1 cellular context compared by ENCODE assay signal in the genomic region with DNA sequence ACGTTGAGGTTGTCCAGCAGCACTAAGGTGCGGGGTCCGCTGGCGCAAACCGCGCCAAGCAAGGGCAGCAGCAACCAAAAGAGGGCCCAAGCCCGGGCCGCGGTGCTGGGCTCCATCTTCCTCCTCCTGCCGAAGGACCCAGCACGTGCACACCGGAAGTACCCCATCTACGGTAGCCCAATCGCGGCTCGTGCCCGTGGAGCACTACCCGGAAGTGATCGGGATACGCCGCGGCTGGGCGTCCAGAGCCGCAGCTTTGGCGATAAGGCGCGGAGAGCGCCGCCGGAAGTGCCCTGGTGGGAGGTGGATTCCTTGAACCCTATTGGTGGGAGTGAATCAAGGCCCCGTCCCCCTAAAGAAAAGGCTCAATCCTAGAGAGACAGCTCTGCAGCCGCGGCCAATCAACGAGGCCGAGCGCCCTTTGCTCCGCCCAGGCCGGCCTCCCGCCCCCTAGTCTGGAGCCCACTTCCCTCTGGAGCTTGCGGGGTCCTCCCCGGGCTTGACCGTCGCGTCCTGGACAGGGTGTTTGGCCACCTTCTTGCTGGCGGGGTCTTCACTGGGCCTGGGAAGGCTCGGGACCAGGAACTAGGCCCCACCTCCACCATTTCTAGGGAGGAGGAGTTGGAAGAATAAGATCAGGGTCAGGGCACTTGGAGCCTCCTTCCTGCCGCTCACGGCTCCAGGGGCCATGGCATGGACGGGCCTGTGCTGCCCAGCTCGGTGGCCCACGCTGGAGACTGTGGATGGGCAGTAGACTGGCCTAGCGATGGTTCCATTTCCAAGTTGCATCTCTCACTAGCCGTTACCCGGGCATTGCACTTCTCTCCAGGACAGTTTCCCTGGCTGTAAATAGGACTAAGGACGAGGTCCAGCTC.
TF ChIP-seq lines count a peak whose summit lies in the region.

A gene (minus strand): TSS at position 135 of the 875 bp plus-strand sequence. CDS start 19 bp downstream, at position 116.

TF ChIP-seq in GM12878, 131 proteins besides CTCF, POLR2A, EP300 and RAD21 (continued from another document and continues in another):
- TF ChIP-seq, protein P1, sequence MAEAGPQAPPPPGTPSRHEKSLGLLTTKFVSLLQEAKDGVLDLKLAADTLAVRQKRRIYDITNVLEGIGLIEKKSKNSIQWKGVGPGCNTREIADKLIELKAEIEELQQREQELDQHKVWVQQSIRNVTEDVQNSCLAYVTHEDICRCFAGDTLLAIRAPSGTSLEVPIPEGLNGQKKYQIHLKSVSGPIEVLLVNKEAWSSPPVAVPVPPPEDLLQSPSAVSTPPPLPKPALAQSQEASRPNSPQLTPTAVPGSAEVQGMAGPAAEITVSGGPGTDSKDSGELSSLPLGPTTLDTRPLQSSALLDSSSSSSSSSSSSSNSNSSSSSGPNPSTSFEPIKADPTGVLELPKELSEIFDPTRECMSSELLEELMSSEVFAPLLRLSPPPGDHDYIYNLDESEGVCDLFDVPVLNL (IDR thresholded peaks at IDR 0.05; ENCODE audit: low read depth, low read length): no peak
- TF ChIP-seq, protein P2, sequence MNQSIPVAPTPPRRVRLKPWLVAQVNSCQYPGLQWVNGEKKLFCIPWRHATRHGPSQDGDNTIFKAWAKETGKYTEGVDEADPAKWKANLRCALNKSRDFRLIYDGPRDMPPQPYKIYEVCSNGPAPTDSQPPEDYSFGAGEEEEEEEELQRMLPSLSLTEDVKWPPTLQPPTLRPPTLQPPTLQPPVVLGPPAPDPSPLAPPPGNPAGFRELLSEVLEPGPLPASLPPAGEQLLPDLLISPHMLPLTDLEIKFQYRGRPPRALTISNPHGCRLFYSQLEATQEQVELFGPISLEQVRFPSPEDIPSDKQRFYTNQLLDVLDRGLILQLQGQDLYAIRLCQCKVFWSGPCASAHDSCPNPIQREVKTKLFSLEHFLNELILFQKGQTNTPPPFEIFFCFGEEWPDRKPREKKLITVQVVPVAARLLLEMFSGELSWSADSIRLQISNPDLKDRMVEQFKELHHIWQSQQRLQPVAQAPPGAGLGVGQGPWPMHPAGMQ (IDR thresholded peaks at IDR 0.05; ENCODE audit: borderline replicate concordance): no peak
- TF ChIP-seq WRNIP1 (IDR thresholded peaks at IDR 0.05; ENCODE audit: borderline replicate concordance, low read depth, low read length) (no peak), HCFC1 (IDR thresholded peaks at IDR 0.05; ENCODE audit: low read length) (peak; percentile 63), MEF2A (IDR thresholded peaks at IDR 0.05; ENCODE audit: insufficient read depth, low read depth, low read length) (no peak), ZNF274 (IDR thresholded peaks at IDR 0.05; ENCODE audit: insufficient read depth, insufficient read length) (no peak), SIN3A (IDR thresholded peaks at IDR 0.05; ENCODE audit: low read depth, low read length) (peak; percentile 70), SIX5 (IDR thresholded peaks at IDR 0.05; ENCODE audit: low read depth, low read length, severe bottlenecking) (peak; percentile 38), YY1 (IDR thresholded peaks at IDR 0.05; ENCODE audit: low read depth, low read length) (peak; percentile 86), TCF12 (IDR thresholded peaks at IDR 0.05; ENCODE audit: low read depth, low read length) (0 out of 2 replicates have a peak, but pooled peaks have one; percentile 50), FOXM1 (IDR thresholded peaks at IDR 0.05; ENCODE audit: low read depth, low read length) (no peak), ESRRA (IDR thresholded peaks at IDR 0.05; ENCODE audit: low read length) (no peak), ZSCAN29 (IDR thresholded peaks at IDR 0.05) (no peak), NFIC (IDR thresholded peaks at IDR 0.05; ENCODE audit: low read depth, low read length) (no peak), DPF2 (IDR thresholded peaks at IDR 0.05) (no peak), SMAD1 (IDR thresholded peaks at IDR 0.05; ENCODE audit: low read depth, partially characterized antibody) (no peak), NR2C2 (IDR thresholded peaks at IDR 0.05; ENCODE audit: borderline replicate concordance, control insufficient read depth, insufficient read length, low read depth) (no peak), GABPA (IDR thresholded peaks at IDR 0.05; ENCODE audit: low read depth) (peak; percentile 96), CHD1 (IDR thresholded peaks at IDR 0.05; ENCODE audit: low read depth, low read length) (no peak), RAD51 (IDR thresholded peaks at IDR 0.05) (no peak), CREB1 (IDR thresholded peaks at IDR 0.05; ENCODE audit: low read depth) (peak; percentile 65; the same call in 1 of the 2 replicates), NR2C1 (IDR thresholded peaks at IDR 0.05) (peak; percentile 96), NBN (IDR thresholded peaks at IDR 0.05) (0 out of 2 replicates have a peak, but pooled peaks have one; percentile 7)
- TF ChIP-seq, protein P3, sequence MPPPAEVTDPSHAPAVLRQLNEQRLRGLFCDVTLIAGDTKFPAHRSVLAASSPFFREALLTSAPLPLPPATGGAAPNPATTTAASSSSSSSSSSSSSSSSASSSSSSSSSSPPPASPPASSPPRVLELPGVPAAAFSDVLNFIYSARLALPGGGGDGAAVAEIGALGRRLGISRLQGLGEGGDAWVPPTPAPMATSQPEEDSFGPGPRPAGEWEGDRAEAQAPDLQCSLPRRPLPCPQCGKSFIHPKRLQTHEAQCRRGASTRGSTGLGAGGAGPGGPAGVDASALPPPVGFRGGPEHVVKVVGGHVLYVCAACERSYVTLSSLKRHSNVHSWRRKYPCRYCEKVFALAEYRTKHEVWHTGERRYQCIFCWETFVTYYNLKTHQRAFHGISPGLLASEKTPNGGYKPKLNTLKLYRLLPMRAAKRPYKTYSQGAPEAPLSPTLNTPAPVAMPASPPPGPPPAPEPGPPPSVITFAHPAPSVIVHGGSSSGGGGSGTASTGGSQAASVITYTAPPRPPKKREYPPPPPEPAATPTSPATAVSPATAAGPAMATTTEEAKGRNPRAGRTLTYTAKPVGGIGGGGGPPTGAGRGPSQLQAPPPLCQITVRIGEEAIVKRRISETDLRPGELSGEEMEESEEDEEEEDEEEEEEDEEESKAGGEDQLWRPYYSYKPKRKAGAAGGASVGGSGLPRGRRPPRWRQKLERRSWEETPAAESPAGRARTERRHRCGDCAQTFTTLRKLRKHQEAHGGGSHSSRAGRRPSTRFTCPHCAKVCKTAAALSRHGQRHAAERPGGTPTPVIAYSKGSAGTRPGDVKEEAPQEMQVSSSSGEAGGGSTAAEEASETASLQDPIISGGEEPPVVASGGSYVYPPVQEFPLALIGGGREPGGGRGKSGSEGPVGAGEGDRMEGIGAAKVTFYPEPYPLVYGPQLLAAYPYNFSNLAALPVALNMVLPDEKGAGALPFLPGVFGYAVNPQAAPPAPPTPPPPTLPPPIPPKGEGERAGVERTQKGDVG (CRISPR knock-in tag; IDR thresholded peaks at IDR 0.05): no peak
- TF ChIP-seq, protein P4, sequence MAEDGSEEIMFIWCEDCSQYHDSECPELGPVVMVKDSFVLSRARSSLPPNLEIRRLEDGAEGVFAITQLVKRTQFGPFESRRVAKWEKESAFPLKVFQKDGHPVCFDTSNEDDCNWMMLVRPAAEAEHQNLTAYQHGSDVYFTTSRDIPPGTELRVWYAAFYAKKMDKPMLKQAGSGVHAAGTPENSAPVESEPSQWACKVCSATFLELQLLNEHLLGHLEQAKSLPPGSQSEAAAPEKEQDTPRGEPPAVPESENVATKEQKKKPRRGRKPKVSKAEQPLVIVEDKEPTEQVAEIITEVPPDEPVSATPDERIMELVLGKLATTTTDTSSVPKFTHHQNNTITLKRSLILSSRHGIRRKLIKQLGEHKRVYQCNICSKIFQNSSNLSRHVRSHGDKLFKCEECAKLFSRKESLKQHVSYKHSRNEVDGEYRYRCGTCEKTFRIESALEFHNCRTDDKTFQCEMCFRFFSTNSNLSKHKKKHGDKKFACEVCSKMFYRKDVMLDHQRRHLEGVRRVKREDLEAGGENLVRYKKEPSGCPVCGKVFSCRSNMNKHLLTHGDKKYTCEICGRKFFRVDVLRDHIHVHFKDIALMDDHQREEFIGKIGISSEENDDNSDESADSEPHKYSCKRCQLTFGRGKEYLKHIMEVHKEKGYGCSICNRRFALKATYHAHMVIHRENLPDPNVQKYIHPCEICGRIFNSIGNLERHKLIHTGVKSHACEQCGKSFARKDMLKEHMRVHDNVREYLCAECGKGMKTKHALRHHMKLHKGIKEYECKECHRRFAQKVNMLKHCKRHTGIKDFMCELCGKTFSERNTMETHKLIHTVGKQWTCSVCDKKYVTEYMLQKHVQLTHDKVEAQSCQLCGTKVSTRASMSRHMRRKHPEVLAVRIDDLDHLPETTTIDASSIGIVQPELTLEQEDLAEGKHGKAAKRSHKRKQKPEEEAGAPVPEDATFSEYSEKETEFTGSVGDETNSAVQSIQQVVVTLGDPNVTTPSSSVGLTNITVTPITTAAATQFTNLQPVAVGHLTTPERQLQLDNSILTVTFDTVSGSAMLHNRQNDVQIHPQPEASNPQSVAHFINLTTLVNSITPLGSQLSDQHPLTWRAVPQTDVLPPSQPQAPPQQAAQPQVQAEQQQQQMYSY (CRISPR knock-in tag; IDR thresholded peaks at IDR 0.05): no peak
- TF ChIP-seq, protein P5, sequence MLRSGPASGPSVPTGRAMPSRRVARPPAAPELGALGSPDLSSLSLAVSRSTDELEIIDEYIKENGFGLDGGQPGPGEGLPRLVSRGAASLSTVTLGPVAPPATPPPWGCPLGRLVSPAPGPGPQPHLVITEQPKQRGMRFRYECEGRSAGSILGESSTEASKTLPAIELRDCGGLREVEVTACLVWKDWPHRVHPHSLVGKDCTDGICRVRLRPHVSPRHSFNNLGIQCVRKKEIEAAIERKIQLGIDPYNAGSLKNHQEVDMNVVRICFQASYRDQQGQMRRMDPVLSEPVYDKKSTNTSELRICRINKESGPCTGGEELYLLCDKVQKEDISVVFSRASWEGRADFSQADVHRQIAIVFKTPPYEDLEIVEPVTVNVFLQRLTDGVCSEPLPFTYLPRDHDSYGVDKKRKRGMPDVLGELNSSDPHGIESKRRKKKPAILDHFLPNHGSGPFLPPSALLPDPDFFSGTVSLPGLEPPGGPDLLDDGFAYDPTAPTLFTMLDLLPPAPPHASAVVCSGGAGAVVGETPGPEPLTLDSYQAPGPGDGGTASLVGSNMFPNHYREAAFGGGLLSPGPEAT (IDR thresholded peaks at IDR 0.05; ENCODE audit: low read depth): peak; percentile 52; the same call in 1 of the 2 replicates
- TF ChIP-seq, protein P6, sequence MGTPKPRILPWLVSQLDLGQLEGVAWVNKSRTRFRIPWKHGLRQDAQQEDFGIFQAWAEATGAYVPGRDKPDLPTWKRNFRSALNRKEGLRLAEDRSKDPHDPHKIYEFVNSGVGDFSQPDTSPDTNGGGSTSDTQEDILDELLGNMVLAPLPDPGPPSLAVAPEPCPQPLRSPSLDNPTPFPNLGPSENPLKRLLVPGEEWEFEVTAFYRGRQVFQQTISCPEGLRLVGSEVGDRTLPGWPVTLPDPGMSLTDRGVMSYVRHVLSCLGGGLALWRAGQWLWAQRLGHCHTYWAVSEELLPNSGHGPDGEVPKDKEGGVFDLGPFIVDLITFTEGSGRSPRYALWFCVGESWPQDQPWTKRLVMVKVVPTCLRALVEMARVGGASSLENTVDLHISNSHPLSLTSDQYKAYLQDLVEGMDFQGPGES (IDR thresholded peaks at IDR 0.05): peak; percentile 87
- TF ChIP-seq, protein P7, sequence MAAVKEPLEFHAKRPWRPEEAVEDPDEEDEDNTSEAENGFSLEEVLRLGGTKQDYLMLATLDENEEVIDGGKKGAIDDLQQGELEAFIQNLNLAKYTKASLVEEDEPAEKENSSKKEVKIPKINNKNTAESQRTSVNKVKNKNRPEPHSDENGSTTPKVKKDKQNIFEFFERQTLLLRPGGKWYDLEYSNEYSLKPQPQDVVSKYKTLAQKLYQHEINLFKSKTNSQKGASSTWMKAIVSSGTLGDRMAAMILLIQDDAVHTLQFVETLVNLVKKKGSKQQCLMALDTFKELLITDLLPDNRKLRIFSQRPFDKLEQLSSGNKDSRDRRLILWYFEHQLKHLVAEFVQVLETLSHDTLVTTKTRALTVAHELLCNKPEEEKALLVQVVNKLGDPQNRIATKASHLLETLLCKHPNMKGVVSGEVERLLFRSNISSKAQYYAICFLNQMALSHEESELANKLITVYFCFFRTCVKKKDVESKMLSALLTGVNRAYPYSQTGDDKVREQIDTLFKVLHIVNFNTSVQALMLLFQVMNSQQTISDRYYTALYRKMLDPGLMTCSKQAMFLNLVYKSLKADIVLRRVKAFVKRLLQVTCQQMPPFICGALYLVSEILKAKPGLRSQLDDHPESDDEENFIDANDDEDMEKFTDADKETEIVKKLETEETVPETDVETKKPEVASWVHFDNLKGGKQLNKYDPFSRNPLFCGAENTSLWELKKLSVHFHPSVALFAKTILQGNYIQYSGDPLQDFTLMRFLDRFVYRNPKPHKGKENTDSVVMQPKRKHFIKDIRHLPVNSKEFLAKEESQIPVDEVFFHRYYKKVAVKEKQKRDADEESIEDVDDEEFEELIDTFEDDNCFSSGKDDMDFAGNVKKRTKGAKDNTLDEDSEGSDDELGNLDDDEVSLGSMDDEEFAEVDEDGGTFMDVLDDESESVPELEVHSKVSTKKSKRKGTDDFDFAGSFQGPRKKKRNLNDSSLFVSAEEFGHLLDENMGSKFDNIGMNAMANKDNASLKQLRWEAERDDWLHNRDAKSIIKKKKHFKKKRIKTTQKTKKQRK (IDR thresholded peaks at IDR 0.05; ENCODE audit: low read depth, low read length): peak; percentile 88
- TF ChIP-seq, protein P8, sequence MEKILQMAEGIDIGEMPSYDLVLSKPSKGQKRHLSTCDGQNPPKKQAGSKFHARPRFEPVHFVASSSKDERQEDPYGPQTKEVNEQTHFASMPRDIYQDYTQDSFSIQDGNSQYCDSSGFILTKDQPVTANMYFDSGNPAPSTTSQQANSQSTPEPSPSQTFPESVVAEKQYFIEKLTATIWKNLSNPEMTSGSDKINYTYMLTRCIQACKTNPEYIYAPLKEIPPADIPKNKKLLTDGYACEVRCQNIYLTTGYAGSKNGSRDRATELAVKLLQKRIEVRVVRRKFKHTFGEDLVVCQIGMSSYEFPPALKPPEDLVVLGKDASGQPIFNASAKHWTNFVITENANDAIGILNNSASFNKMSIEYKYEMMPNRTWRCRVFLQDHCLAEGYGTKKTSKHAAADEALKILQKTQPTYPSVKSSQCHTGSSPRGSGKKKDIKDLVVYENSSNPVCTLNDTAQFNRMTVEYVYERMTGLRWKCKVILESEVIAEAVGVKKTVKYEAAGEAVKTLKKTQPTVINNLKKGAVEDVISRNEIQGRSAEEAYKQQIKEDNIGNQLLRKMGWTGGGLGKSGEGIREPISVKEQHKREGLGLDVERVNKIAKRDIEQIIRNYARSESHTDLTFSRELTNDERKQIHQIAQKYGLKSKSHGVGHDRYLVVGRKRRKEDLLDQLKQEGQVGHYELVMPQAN (conservative IDR thresholded peaks at IDR 0.05): peak; percentile 65; the same call in 1 of the 2 replicates
- TF ChIP-seq, protein P9, sequence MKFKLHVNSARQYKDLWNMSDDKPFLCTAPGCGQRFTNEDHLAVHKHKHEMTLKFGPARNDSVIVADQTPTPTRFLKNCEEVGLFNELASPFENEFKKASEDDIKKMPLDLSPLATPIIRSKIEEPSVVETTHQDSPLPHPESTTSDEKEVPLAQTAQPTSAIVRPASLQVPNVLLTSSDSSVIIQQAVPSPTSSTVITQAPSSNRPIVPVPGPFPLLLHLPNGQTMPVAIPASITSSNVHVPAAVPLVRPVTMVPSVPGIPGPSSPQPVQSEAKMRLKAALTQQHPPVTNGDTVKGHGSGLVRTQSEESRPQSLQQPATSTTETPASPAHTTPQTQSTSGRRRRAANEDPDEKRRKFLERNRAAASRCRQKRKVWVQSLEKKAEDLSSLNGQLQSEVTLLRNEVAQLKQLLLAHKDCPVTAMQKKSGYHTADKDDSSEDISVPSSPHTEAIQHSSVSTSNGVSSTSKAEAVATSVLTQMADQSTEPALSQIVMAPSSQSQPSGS (IDR thresholded peaks at IDR 0.05; ENCODE audit: low read length): no peak
